ENCODE assay signal across 1 cellular context in genomic region chr4:6263541-6264540, GRCh38.
TF ChIP-seq lines count a peak whose summit lies in the region.

No MANE protein-coding gene starts in this region.

TF ChIP-seq in HepG2, 621 proteins besides CTCF, POLR2A, EP300 and RAD21 (continued from another document and continues in another):
- TF ChIP-seq MYPOP (CRISPR knock-in tag; IDR thresholded peaks at IDR 0.05) (no peak), TRIM22 (IDR thresholded peaks at IDR 0.05) (no peak), TFAP4 (IDR thresholded peaks at IDR 0.05; ENCODE audit: borderline replicate concordance, low read depth) (peak; percentile 70; the same call in 1 of the 2 replicates), ELF3 (CRISPR knock-in tag; IDR thresholded peaks at IDR 0.05) (0 out of 2 replicates have a peak, but pooled peaks have one; percentile 31), ZNF574 (CRISPR knock-in tag; IDR thresholded peaks at IDR 0.05) (peak; percentile 43; the same call in 1 of the 2 replicates), ZNF709 (CRISPR knock-in tag; IDR thresholded peaks at IDR 0.05) (no peak), FOXK2 (IDR thresholded peaks at IDR 0.05) (no peak), KDM2A (CRISPR knock-in tag; IDR thresholded peaks at IDR 0.05; ENCODE audit: borderline replicate concordance, low read depth) (peak; percentile 55), HOMEZ (CRISPR knock-in tag; IDR thresholded peaks at IDR 0.05; ENCODE audit: low read depth) (peak; percentile 46; the same call in 1 of the 2 replicates), ZNF569 (CRISPR knock-in tag; IDR thresholded peaks at IDR 0.05; ENCODE audit: borderline replicate concordance) (no peak), ZMYM4 (CRISPR knock-in tag; IDR thresholded peaks at IDR 0.05) (0 out of 2 replicates have a peak, but pooled peaks have one; percentile 19), NR0B2 (CRISPR knock-in tag; IDR thresholded peaks at IDR 0.05) (0 out of 2 replicates have a peak, but pooled peaks have one; percentile 26), ZNF331 (CRISPR knock-in tag; IDR thresholded peaks at IDR 0.05) (no peak), ZNF33A (CRISPR knock-in tag; IDR thresholded peaks at IDR 0.05; ENCODE audit: borderline replicate concordance) (no peak), ZNF784 (CRISPR knock-in tag; IDR thresholded peaks at IDR 0.05; ENCODE audit: borderline replicate concordance) (no peak), KLF16 (CRISPR knock-in tag; IDR thresholded peaks at IDR 0.05) (0 out of 4 replicates have a peak, but pooled peaks of 1 of the 2 experiments have one; percentile 18), ETV5 (CRISPR knock-in tag; IDR thresholded peaks at IDR 0.05; ENCODE audit: borderline replicate concordance) (peak; percentile 11; the same call in 1 of the 2 replicates), ZNF260 (CRISPR knock-in tag; IDR thresholded peaks at IDR 0.05; ENCODE audit: borderline replicate concordance, low read depth) (no peak), CCDC6 (CRISPR knock-in tag; IDR thresholded peaks at IDR 0.05) (0 out of 2 replicates have a peak, but pooled peaks have one; percentile 18), CBFB (CRISPR knock-in tag; IDR thresholded peaks at IDR 0.05) (no peak), MBNL3 (CRISPR knock-in tag; conservative IDR thresholded peaks at IDR 0.05) (no peak), HNRNPL (IDR thresholded peaks at IDR 0.05; ENCODE audit: low read depth, low read length) (no peak), TGIF2 (CRISPR knock-in tag; IDR thresholded peaks at IDR 0.05) (peak; percentile 61; the same call in 1 of the 2 replicates), KLF12 (CRISPR knock-in tag; IDR thresholded peaks at IDR 0.05; ENCODE audit: borderline replicate concordance) (no peak), HMGXB4 (CRISPR knock-in tag; IDR thresholded peaks at IDR 0.05; ENCODE audit: borderline replicate concordance in 1 of 2, low read depth in 1 of 2) (peak; percentile 42 to 52; a peak in 2 of 4 replicates), ZNF816 (CRISPR knock-in tag; IDR thresholded peaks at IDR 0.05; ENCODE audit: borderline replicate concordance) (no peak), ZNF280D (CRISPR knock-in tag; IDR thresholded peaks at IDR 0.05) (no peak), ZNF292 (CRISPR knock-in tag; IDR thresholded peaks at IDR 0.05; ENCODE audit: borderline replicate concordance, low read depth) (no peak), RBM22 (optimal IDR thresholded peaks at IDR 0.05; ENCODE audit: low read length) (no peak), ATF2 (CRISPR knock-in tag; IDR thresholded peaks at IDR 0.05) (0 out of 2 replicates have a peak, but pooled peaks have one; percentile 18), ZBTB33 (CRISPR knock-in tag; IDR thresholded peaks at IDR 0.05) (0 out of 2 replicates have a peak, but pooled peaks have one; percentile 9), FOSL2 (CRISPR knock-in tag; IDR thresholded peaks at IDR 0.05) (peak; percentile 28; the same call in 1 of the 2 replicates), ZNF414 (CRISPR knock-in tag; IDR thresholded peaks at IDR 0.05) (0 out of 2 replicates have a peak, but pooled peaks have one; percentile 57), IKZF5 (CRISPR knock-in tag; IDR thresholded peaks at IDR 0.05) (0 out of 2 replicates have a peak, but pooled peaks have one; percentile 13), MAX (IDR thresholded peaks at IDR 0.05) (0 out of 2 replicates have a peak, but pooled peaks have one; percentile 16)
